30 cellular contexts compared by ENCODE assay signal in the genomic region with DNA sequence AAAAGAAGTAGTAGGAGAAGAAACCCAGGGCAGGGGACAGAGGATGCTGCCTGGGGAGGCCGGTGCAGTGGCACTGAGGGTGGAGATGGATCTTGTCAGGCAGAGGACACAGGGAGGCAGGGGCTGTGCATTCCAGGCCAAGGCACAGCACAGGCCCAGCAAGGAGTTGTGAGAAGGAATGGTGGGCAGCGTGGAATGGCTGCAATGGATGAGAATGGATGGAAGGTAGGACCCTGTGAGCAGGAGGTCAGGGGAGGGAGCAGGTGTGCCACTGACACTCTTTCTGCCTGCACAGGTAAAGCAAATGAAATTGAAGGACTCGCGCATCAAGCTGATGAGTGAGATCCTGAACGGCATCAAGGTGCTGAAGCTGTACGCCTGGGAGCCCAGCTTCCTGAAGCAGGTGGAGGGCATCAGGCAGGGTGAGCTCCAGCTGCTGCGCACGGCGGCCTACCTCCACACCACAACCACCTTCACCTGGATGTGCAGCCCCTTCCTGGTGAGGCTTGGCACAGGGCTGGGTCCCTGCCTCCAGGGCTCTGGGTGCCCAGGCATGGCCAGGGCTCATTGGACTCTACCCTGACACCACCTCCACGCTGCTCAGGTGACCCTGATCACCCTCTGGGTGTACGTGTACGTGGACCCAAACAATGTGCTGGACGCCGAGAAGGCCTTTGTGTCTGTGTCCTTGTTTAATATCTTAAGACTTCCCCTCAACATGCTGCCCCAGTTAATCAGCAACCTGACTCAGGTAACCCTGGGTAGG. TPM values are rescaled to one million over a fixed set of nuclear protein-coding genes. Genes with fewer than 3 reads are reported as not detected.
DNase-seq lines count a peak whose midpoint lies in the region; TF ChIP-seq lines count a peak whose summit lies in the region.
"Had no signal": no experiment of that assay in that cellular context is flagged by ENCODE, and none has a peak within 500 bp of the region (broad histone marks: within the 10 kb centered on the region; RNA-seq: fewer than 3 reads in every experiment).

No MANE protein-coding gene starts in this region.

- H3K27me3 Mint-ChIP-seq in endothelial cell (ENCODE audit: unreplicated experiment) = peaks cover 22% of the 10 kb centered on the region
- no peaks in the 10 kb centered on the region for H3K27me3 Mint-ChIP-seq in activated T-cell treated with anti-CD3 and anti-CD28 coated beads, Interleukin-2, amount 50 U/mL, for 24 hours

- H4K91ac ChIP-seq in mesenchymal stem cell (ENCODE audit: low read length) = peak overlapping the region; percentile 90

- H3K36me3 Mint-ChIP-seq in endothelial cell (ENCODE audit: low read depth, unreplicated experiment) = peaks cover 4% of the 10 kb centered on the region
- no peaks in the 10 kb centered on the region for H3K36me3 Mint-ChIP-seq in activated T-cell treated with anti-CD3 and anti-CD28 coated beads, Interleukin-2, amount 50 U/mL, for 24 hours (ENCODE audit: low read depth)
- H3K36me3 Mint-ChIP-seq: natural killer cell treated with Interleukin-12 subunit alpha and Interleukin-12 subunit beta and Interleukin-15 and Interleukin-18, amount 100 ng/mL, for 72 hours had no signal

- H3K27ac ChIP-seq in PC-9 = peak overlapping the region; percentile 77
- H3K27ac ChIP-seq in mesenchymal stem cell (ENCODE audit: low read length, poor library complexity, severe bottlenecking) = no peak overlapping the region
- H3K27ac ChIP-seq: 22Rv1, C4-2B, heart right ventricle, lower lobe of right lung, WERI-Rb-1 had no signal

- peaks cover 90% of the 10 kb centered on the region for H3F3A ChIP-seq in PC-9 (ENCODE audit: insufficient read depth, low read depth)

- H2BK12ac ChIP-seq in mesenchymal stem cell (ENCODE audit: low read length in 2 of 2) = peak overlapping the region; percentile 29 to 68

- POLR2A ChIA-PET in PC-9 (lab: Charles Lee; ENCODE audit: unreplicated experiment) = no interaction called here

- peak overlapping the region; percentile 85 for H2AK5ac ChIP-seq in mesenchymal stem cell (ENCODE audit: low read length, severe bottlenecking)

- H3K9me3 Mint-ChIP-seq in endothelial cell (ENCODE audit: unreplicated experiment) = no peaks in the 10 kb centered on the region
- no peaks in the 10 kb centered on the region for H3K9me3 Mint-ChIP-seq in activated T-cell treated with anti-CD3 and anti-CD28 coated beads, Interleukin-2, amount 50 U/mL, for 24 hours
- H3K9me3 Mint-ChIP-seq: central memory CD8-positive, alpha-beta T cell; natural killer cell treated with Interleukin-12 subunit alpha and Interleukin-12 subunit beta and Interleukin-15 and Interleukin-18, amount 100 ng/mL, for 72 hours had no signal

- H3K4me2 ChIP-seq in PC-9 (peak overlapping the region; percentile 51), mesenchymal stem cell (ENCODE audit: low read length, poor library complexity, severe bottlenecking) (no peak overlapping the region)

- H3K27ac Mint-ChIP-seq in endothelial cell (ENCODE audit: unreplicated experiment) = peak overlapping the region; percentile 84
- H3K27ac Mint-ChIP-seq in activated T-cell treated with anti-CD3 and anti-CD28 coated beads, Interleukin-2, amount 50 U/mL, for 24 hours = no peak overlapping the region
- H3K27ac Mint-ChIP-seq: natural killer cell treated with Interleukin-12 subunit alpha and Interleukin-12 subunit beta and Interleukin-15 and Interleukin-18, amount 100 ng/mL, for 72 hours had no signal

- H3K4ac ChIP-seq in mesenchymal stem cell (ENCODE audit: low read depth in 1 of 2, low read length in 2 of 2) = peak overlapping the region; percentile 2 to 82

- H3K4me1 ChIP-seq in PC-9 (replicated peaks; ENCODE audit: insufficient read depth) (peaks cover 73% of the 10 kb centered on the region), mesenchymal stem cell (ENCODE audit: control insufficient read depth, insufficient read depth, low read depth, low read length) (peaks cover 27% of the 10 kb centered on the region)

- peak overlapping the region; percentile 90 for H4K8ac ChIP-seq in mesenchymal stem cell (ENCODE audit: low read length)

- WGBS in mesenchymal stem cell = 99% methylated on average over 14 of the region's 14 CpGs

- H2AFZ ChIP-seq in PC-9 = no peak overlapping the region
- H2AFZ ChIP-seq in mesenchymal stem cell (ENCODE audit: low read depth, low read length) = no peak overlapping the region

- H3K79me2 ChIP-seq in PC-9 (ENCODE audit: low read depth) = peaks cover 14% of the 10 kb centered on the region; the same call in 1 of the 2 replicates

- BruUV-seq in PC-9 (replicated peaks; lab: Mats Ljungman, UMichigan) = no TSS peak

- H3K4me1 Mint-ChIP-seq in endothelial cell (ENCODE audit: unreplicated experiment) = peaks cover 11% of the 10 kb centered on the region
- peaks cover 3% of the 10 kb centered on the region for H3K4me1 Mint-ChIP-seq in activated T-cell treated with anti-CD3 and anti-CD28 coated beads, Interleukin-2, amount 50 U/mL, for 24 hours (ENCODE audit: low read depth)
- H3K4me1 Mint-ChIP-seq: central memory CD8-positive, alpha-beta T cell had no signal

- no peak overlapping the region for H3K4me3 Mint-ChIP-seq in endothelial cell (ENCODE audit: unreplicated experiment)
- no peak overlapping the region for H3K4me3 Mint-ChIP-seq in activated T-cell treated with anti-CD3 and anti-CD28 coated beads, Interleukin-2, amount 50 U/mL, for 24 hours
- H3K4me3 Mint-ChIP-seq: central memory CD8-positive, alpha-beta T cell; natural killer cell treated with Interleukin-12 subunit alpha and Interleukin-12 subunit beta and Interleukin-15 and Interleukin-18, amount 100 ng/mL, for 72 hours had no signal

- peaks cover 41% of the 10 kb centered on the region for H3K36me3 ChIP-seq in PC-9 (ENCODE audit: low read depth)
- peaks cover 0 to 4% of the 10 kb centered on the region in 2 experiments for H3K36me3 ChIP-seq in mesenchymal stem cell (ENCODE audit: control insufficient read depth in 1 of 2, insufficient read depth in 2 of 2, low read depth in 1 of 2, low read length in 2 of 2)
- H3K36me3 ChIP-seq: esophagus squamous epithelium, heart right ventricle, lower lobe of right lung, thoracic aorta, WERI-Rb-1 had no signal

- TF ChIP-seq CTCF in PC-9 (conservative IDR thresholded peaks at IDR 0.05) (no peak), endothelial cell (IDR thresholded peaks at IDR 0.05; ENCODE audit: unreplicated experiment) (no peak)

- H2BK15ac ChIP-seq in mesenchymal stem cell (ENCODE audit: low read depth, poor library complexity, severe bottlenecking) = no peak overlapping the region

- intact Hi-C loops in PC-9 (cut with micrococcal nuclease; ENCODE audit: unreplicated experiment) = no loop called here

- H4K20me1 ChIP-seq in PC-9 (ENCODE audit: insufficient read depth) = no peaks in the 10 kb centered on the region

- TF ChIP-seq POLR2A in erythroblast (IDR thresholded peaks at IDR 0.05; ENCODE audit: low read length) = no peak

- no peak overlapping the region for H3K23ac ChIP-seq in mesenchymal stem cell (ENCODE audit: low read length in 2 of 2)

- H3K14ac ChIP-seq in mesenchymal stem cell (ENCODE audit: low read length in 2 of 2) = no peak overlapping the region

- no peaks in the 10 kb centered on the region for H3K9me2 ChIP-seq in PC-9 (ENCODE audit: insufficient read depth)

- H2BK120ac ChIP-seq in mesenchymal stem cell (ENCODE audit: low read depth, low read length) = no peak overlapping the region

- H3K27me3 ChIP-seq in PC-9 (ENCODE audit: insufficient read depth, low read depth) = no peaks in the 10 kb centered on the region
- H3K27me3 ChIP-seq in mesenchymal stem cell (ENCODE audit: control insufficient read depth in 1 of 2, insufficient read depth in 1 of 2, low read length in 2 of 2) = no peaks in the 10 kb centered on the region
- H3K27me3 ChIP-seq: esophagus squamous epithelium, heart right ventricle, Peyer's patch had no signal

- no peak overlapping the region for H2BK5ac ChIP-seq in mesenchymal stem cell (ENCODE audit: low read depth, low read length, poor library complexity, severe bottlenecking)

- peak; percentile 30 for DNase-seq in DMS53 (lab: John Stamatoyannopoulos, UW)
- no peak for DNase-seq in DMS53 treated with DMSO at 0.1 percent for 48 hours (lab: John Stamatoyannopoulos, UW; ENCODE audit: unreplicated experiment)
- DNase-seq in PC-9 = no peak
- DNase-seq in endothelial cell (ENCODE audit: low spot score) = no peak
- DNase-seq in mesenchymal stem cell = no peak
- no peak for DNase-seq in activated T-cell treated with anti-CD3 and anti-CD28 coated beads, Interleukin-2, amount 50 U/mL, for 24 hours
- DNase-seq in stimulated activated CD4-positive, alpha-beta T cell treated with anti-CD3 and anti-CD28 coated beads, Interleukin-1b, Interleukin-23, amount 100 ng/mL, for 48 hours = no peak
- DNase-seq in erythroblast (lab: John Stamatoyannopoulos, UW) = no peak
- DNase-seq: activated CD4-positive, alpha-beta T cell treated with anti-CD3 and anti-CD28 coated beads for 48 hours; activated gamma-delta T cell treated with Interleukin-2 at 50 U/mL for 16 hours; activated T-cell treated with anti-CD3 and anti-CD28 coated beads, Interleukin-2, amount 50 U/mL, for 1 hour; COR-L47; esophagus squamous epithelium; foreskin melanocyte; GOT3; heart right ventricle; KBM-7; lower lobe of right lung; NCI-H1105; NCI-H1930; NCI-H2171 treated with DMSO at 0.1 percent for 48 hours; NCI-H524; stimulated activated naive CD4-positive, alpha-beta T cell treated with Interleukin-2 at 50 U/mL for 16 hours; WERI-Rb-1 had no signal

- no peaks in the 10 kb centered on the region for H3K9me3 ChIP-seq in PC-9 (ENCODE audit: insufficient read depth, low read depth)
- H3K9me3 ChIP-seq in mesenchymal stem cell (ENCODE audit: control insufficient read depth, low read length) = no peaks in the 10 kb centered on the region
- H3K9me3 ChIP-seq: esophagus squamous epithelium, heart right ventricle, lower lobe of right lung, Peyer's patch, thoracic aorta had no signal

- no peaks in the 10 kb centered on the region for H3K79me1 ChIP-seq in mesenchymal stem cell (replicated peaks; ENCODE audit: low read length, poor library complexity, severe bottlenecking)

- CTCF ChIA-PET in PC-9 (lab: Charles Lee) = no interaction called here

- H3K9ac ChIP-seq in mesenchymal stem cell (ENCODE audit: low read length) = no peak overlapping the region

- H3K4me3 ChIP-seq in PC-9 = no peak overlapping the region
- H3K4me3 ChIP-seq in mesenchymal stem cell (ENCODE audit: insufficient read depth in 1 of 2, low read depth in 1 of 2, low read length in 2 of 2) = no peak overlapping the region
- H3K4me3 ChIP-seq: esophagus squamous epithelium, heart right ventricle, lower lobe of right lung, Peyer's patch, thoracic aorta had no signal

- H3K18ac ChIP-seq in mesenchymal stem cell (ENCODE audit: low read depth in 1 of 2, low read length in 2 of 2) = peak overlapping the region; percentile 40 to 73

RNA-seq across cellular contexts. Expression of a gene that starts 32.8 kb away (rescaled TPM):
- total RNA-seq in PC-9 (2021) (221 and 273 TPM in 2 replicates), endothelial cell (ENCODE audit: unreplicated experiment) (0.67 TPM)
- 2.5 TPM for polyA plus RNA-seq in mesenchymal stem cell (2013, experiment 1 of 2)
- 2.5 TPM for polyA plus RNA-seq in mesenchymal stem cell (2013, experiment 2 of 2)
- total RNA-seq: natural killer cell treated with Interleukin-12 subunit alpha and Interleukin-12 subunit beta and Interleukin-15 and Interleukin-18, amount 100 ng/mL, for 72 hours had no signal

RNA-seq across cellular contexts. Expression of a gene that starts 40.3 kb away (rescaled TPM):
- total RNA-seq in PC-9 (2021) = 24.4 and 33.5 TPM in 2 replicates
- total RNA-seq in endothelial cell (ENCODE audit: unreplicated experiment) = 37.3 TPM
- polyA plus RNA-seq in mesenchymal stem cell (2013, experiment 1 of 2) = 25.9 TPM
- 26.3 TPM for polyA plus RNA-seq in mesenchymal stem cell (2013, experiment 2 of 2)

RNA-seq across cellular contexts. Expression of a gene that starts 52.0 kb away (rescaled TPM):
- total RNA-seq in PC-9 (2021) (147 and 212 TPM in 2 replicates), endothelial cell (ENCODE audit: unreplicated experiment) (94.1 TPM)
- 99.9 TPM for polyA plus RNA-seq in mesenchymal stem cell (2013, experiment 1 of 2)
- 97.1 TPM for polyA plus RNA-seq in mesenchymal stem cell (2013, experiment 2 of 2)

Comparison
In these comparisons a context has a peak if more than half of its experiments do, and no peak if none do; other contexts are left out.
1. RNA of a gene that starts 32.8 kb away (total RNA-seq): 221 to 273 TPM in PC-9; 0.67 TPM in endothelial cell (single experiment); every median in the first group is over 100 times any median in the second.